In the genomic region with DNA sequence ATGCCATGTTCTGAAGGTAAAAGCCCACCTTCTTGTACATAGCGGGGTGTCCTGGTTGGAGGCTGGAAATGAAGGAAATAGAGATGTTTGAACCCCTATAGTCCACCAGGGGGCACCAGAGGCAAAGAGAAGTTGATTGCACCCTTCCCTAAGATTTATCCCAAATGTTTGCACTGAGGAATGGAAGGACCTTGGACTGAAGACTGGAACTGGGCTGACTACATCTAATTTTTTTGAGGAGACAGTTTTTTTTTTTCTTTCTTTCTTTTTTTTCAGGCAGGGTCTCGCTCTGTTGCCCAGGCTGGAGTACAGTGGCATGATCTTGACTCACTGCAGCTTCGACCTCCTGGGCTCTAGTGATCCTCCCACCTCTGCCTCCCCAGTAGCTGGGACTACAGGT, we compare ENCODE assay signal across 8 cellular contexts. TPM values are rescaled to one million over a fixed set of nuclear protein-coding genes. Genes with fewer than 3 reads are reported as not detected.
DNase-seq lines count a peak whose midpoint lies in the region; ATAC-seq and TF ChIP-seq lines count a peak whose summit lies in the region.

No MANE protein-coding gene starts in this region.

- CTCF ChIA-PET in PC-3 (lab: Charles Lee) = interaction anchor here (0.6 to 1.4 kb wide), 2 partner anchors 21 to 136 kb away, joined by 4 to 12 read pairs; no protein-coding TSS in a partner anchor

- TF ChIP-seq CTCF in HL-60 (IDR thresholded peaks at IDR 0.05; ENCODE audit: insufficient read depth, low read length) = peak; percentile 54
- TF ChIP-seq CTCF in PC-3 (conservative IDR thresholded peaks at IDR 0.05; ENCODE audit: low read depth, low read length) = peak; percentile 88
- peak; percentile 93 to 94 for TF ChIP-seq CTCF in brain (conservative IDR thresholded peaks at IDR 0.05)

- no peak overlapping the region for H3K4me2 ChIP-seq in PC-3 (ENCODE audit: low read length)

- peaks cover 15% of the 10 kb centered on the region for H3K79me2 ChIP-seq in PC-3 (ENCODE audit: low read length)

- intact Hi-C loops in PC-3 (cut with micrococcal nuclease) = loop anchor here (1.0 to 10.0 kb wide), 5 partner anchors 20 to 425 kb away; no protein-coding TSS in a partner anchor

- H3K36me3 Mint-ChIP-seq in brain = peaks cover 40% of the 10 kb centered on the region
- peaks cover 10 to 36% (median 15%) of the 10 kb centered on the region in 3 donors for H3K36me3 Mint-ChIP-seq in immature natural killer cell

- H3K27ac Mint-ChIP-seq in brain (peak overlapping the region; percentile 4 to 53 (median 21)), immature natural killer cell (peak overlapping the region in 1 of 6 donors; percentile 6)

- H3K4me1 ChIP-seq in PC-3 (ENCODE audit: insufficient read depth, low read length) = peaks cover 39% of the 10 kb centered on the region

- no peaks in the 10 kb centered on the region for H4K20me1 ChIP-seq in PC-3 (ENCODE audit: low read length)

- ATAC-seq in PC-3 (peak; percentile 70), HG03025 (IDR thresholded peaks at IDR 0.05; ENCODE audit: low FRiP score, unreplicated experiment) (no peak), HG03342 (IDR thresholded peaks at IDR 0.05; ENCODE audit: unreplicated experiment) (no peak)
- ATAC-seq in stimulated activated naive CD8-positive, alpha-beta T cell treated with anti-CD3 and anti-CD28 coated beads, Interleukin-15, Interleukin-2, amounts not matched to agents 100 U/mL and 50 U/mL, for 24 hours = no peak

- H3K9ac ChIP-seq in PC-3 (ENCODE audit: low read length) = no peak overlapping the region

- POLR2A ChIA-PET in PC-3 (lab: Charles Lee; ENCODE audit: unreplicated experiment) = no interaction called here

- H2AFZ ChIP-seq in PC-3 (ENCODE audit: low read length) = no peak overlapping the region

- no peaks in the 10 kb centered on the region for H3F3A ChIP-seq in PC-3 (ENCODE audit: low read length, unreplicated experiment)

- H3K9me3 ChIP-seq in PC-3 (ENCODE audit: low read length) = no peaks in the 10 kb centered on the region

- H3K4me3 Mint-ChIP-seq in brain = no peak overlapping the region
- H3K4me3 Mint-ChIP-seq in immature natural killer cell = no peak overlapping the region

- H3K9me2 ChIP-seq in PC-3 (replicated peaks; ENCODE audit: low read length) = no peaks in the 10 kb centered on the region

- H3K27me3 ChIP-seq in HL-60 (ENCODE audit: insufficient read depth, poor library complexity, severe bottlenecking) = peaks cover 3% of the 10 kb centered on the region
- H3K27me3 ChIP-seq in PC-3 (ENCODE audit: low read length) = no peaks in the 10 kb centered on the region

- H3K4me1 Mint-ChIP-seq in brain = peaks cover 6% of the 10 kb centered on the region
- H3K4me1 Mint-ChIP-seq in immature natural killer cell = no peaks in the 10 kb centered on the region

- H3K27me3 Mint-ChIP-seq in brain = peaks cover 1% of the 10 kb centered on the region
- peaks cover 0 to 5% (median 2%) of the 10 kb centered on the region in 3 donors for H3K27me3 Mint-ChIP-seq in immature natural killer cell (ENCODE audit: low read depth in 3 of 3)

- H3K4me3 ChIP-seq in HL-60 (replicated peaks; ENCODE audit: insufficient read depth, low read length) (no peak overlapping the region), PC-3 (ENCODE audit: low read length) (no peak overlapping the region)

- H3K9me3 Mint-ChIP-seq in brain = no peaks in the 10 kb centered on the region
- H3K9me3 Mint-ChIP-seq in immature natural killer cell = no peaks in the 10 kb centered on the region

- BruUV-seq in PC-3 (replicated peaks; lab: Mats Ljungman, UMichigan) = no TSS peak

- no peak overlapping the region for H3K27ac ChIP-seq in HL-60 (replicated peaks)
- H3K27ac ChIP-seq in PC-3 (ENCODE audit: low read length) = peak overlapping the region; percentile 59

- H3K36me3 ChIP-seq in PC-3 (ENCODE audit: low read depth, low read length) = peaks cover 38% of the 10 kb centered on the region

- peak; percentile 74 for DNase-seq in DMS153 treated with DMSO at 0.1 percent for 48 hours (lab: John Stamatoyannopoulos, UW; ENCODE audit: unreplicated experiment)
- DNase-seq in HL-60 (ENCODE audit: low read depth in 1 of 2, low spot score in 1 of 2) = peak; percentile 15 to 22
- peak; percentile 74 for DNase-seq in PC-3
- peak; percentile 32 to 40 (median 37) for DNase-seq in immature natural killer cell
- peak; percentile 30 for DNase-seq in stimulated activated naive CD8-positive, alpha-beta T cell treated with anti-CD3 and anti-CD28 coated beads, Interleukin-15, Interleukin-2, amounts not matched to agents 100 U/mL and 50 U/mL, for 24 hours

RNA-seq across cellular contexts. Expression of gene EIF4G3, which starts 55.3 kb away (rescaled TPM):
- 16.9 and 25.0 TPM in 2 replicates for total RNA-seq in PC-3 (2014; rRNA removed)
- polyA plus RNA-seq in brain (ENCODE audit: insufficient read depth, low read depth, low replicate concordance) (44.0 TPM), immature natural killer cell (10 to 100 TPM in 2 of 3 donors, 1 to 10 TPM in 1; 7.4 to 21.6 (median 17.9) TPM)

RNA-seq across cellular contexts. Expression of gene ECE1, which starts 58.2 kb away (rescaled TPM):
- total RNA-seq in PC-3 (2014; rRNA removed) = 86.8 and 110 TPM in 2 replicates
- 70.1 TPM for polyA plus RNA-seq in brain (ENCODE audit: insufficient read depth, low read depth, low replicate concordance)
- polyA plus RNA-seq in immature natural killer cell = 10 to 100 TPM in 1 of 3 donors, 1 to 10 TPM in 2; 3.3 to 24.7 (median 4.3) TPM

Comparison
In these comparisons a context has a peak if more than half of its experiments do, and no peak if none do; other contexts are left out.
1. DNase-seq: peak in every context shown above with its lines; median percentile 74 in DMS153 treated with DMSO at 0.1 percent for 48 hours; 74 in PC-3; 37 in immature natural killer cell; 30 in stimulated activated naive CD8-positive, alpha-beta T cell treated with anti-CD3 and anti-CD28 coated beads, Interleukin-15, Interleukin-2, amounts not matched to agents 100 U/mL and 50 U/mL, for 24 hours; 18 in HL-60.